Comparison of ENCODE assay signal across 1 cellular context in the genomic region with DNA sequence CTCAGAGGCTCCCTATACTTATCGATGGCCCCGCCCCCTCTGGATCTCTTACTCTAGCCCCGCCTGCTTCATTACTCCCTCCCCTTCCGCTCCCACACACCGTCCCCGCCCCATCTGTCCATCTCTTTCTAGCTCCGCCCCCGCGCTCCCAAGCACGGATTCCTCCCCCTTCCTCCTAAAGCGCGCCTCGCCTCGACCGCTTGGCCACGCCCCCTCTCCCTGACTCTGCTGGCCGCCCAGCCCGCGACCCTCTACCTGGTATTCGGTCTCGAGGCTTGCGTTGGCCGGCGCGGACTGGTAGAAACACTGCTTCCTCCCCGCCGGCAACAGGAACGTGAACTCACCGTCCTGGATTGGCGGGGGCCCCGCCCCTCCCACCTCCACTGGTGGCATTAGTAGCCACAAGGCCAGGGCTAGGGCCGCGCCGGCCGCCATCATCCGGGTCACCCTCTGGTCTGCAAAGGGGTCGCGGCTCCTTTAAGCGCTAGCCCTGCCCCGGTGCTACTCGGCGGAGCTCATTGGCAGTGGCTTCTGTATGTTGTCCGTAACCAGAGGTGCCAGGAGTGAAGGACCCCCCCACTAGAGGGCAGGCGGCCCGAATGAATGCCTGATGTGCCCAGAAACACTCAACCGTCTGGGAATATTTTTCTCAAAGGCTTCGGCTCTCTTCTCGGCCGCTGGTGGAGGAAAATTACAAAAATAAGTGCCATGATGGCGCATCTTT.
A peak's percentile ranks its signal among the peaks of the same experiment; 100 is the strongest.
TF ChIP-seq lines count a peak whose summit lies in the region.

A gene with protein sequence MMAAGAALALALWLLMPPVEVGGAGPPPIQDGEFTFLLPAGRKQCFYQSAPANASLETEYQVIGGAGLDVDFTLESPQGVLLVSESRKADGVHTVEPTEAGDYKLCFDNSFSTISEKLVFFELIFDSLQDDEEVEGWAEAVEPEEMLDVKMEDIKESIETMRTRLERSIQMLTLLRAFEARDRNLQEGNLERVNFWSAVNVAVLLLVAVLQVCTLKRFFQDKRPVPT (minus strand): TSS at position 459 of the 724 bp plus-strand sequence. CDS start 21 bp downstream, at position 438.

TF ChIP-seq in H1, 55 proteins besides CTCF, POLR2A, EP300 and RAD21 (continued from another document):
- TF ChIP-seq, protein P1, sequence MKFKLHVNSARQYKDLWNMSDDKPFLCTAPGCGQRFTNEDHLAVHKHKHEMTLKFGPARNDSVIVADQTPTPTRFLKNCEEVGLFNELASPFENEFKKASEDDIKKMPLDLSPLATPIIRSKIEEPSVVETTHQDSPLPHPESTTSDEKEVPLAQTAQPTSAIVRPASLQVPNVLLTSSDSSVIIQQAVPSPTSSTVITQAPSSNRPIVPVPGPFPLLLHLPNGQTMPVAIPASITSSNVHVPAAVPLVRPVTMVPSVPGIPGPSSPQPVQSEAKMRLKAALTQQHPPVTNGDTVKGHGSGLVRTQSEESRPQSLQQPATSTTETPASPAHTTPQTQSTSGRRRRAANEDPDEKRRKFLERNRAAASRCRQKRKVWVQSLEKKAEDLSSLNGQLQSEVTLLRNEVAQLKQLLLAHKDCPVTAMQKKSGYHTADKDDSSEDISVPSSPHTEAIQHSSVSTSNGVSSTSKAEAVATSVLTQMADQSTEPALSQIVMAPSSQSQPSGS (IDR thresholded peaks at IDR 0.05; ENCODE audit: low read length): 0 out of 2 replicates have a peak, but pooled peaks have one; percentile 79
- 0 out of 2 replicates have a peak, but pooled peaks have one; percentile 51 for TF ChIP-seq CREB1 (IDR thresholded peaks at IDR 0.05)
- no peak for TF ChIP-seq SP1 (IDR thresholded peaks at IDR 0.05; ENCODE audit: low read depth, low read length)
- peak; percentile 85 for TF ChIP-seq TAF7 (optimal IDR thresholded peaks at IDR 0.05; ENCODE audit: borderline replicate concordance, low read depth, low read length)
- TF ChIP-seq ASH2L (IDR thresholded peaks at IDR 0.05; ENCODE audit: low read length): peak; percentile 92
- TF ChIP-seq, protein P2, sequence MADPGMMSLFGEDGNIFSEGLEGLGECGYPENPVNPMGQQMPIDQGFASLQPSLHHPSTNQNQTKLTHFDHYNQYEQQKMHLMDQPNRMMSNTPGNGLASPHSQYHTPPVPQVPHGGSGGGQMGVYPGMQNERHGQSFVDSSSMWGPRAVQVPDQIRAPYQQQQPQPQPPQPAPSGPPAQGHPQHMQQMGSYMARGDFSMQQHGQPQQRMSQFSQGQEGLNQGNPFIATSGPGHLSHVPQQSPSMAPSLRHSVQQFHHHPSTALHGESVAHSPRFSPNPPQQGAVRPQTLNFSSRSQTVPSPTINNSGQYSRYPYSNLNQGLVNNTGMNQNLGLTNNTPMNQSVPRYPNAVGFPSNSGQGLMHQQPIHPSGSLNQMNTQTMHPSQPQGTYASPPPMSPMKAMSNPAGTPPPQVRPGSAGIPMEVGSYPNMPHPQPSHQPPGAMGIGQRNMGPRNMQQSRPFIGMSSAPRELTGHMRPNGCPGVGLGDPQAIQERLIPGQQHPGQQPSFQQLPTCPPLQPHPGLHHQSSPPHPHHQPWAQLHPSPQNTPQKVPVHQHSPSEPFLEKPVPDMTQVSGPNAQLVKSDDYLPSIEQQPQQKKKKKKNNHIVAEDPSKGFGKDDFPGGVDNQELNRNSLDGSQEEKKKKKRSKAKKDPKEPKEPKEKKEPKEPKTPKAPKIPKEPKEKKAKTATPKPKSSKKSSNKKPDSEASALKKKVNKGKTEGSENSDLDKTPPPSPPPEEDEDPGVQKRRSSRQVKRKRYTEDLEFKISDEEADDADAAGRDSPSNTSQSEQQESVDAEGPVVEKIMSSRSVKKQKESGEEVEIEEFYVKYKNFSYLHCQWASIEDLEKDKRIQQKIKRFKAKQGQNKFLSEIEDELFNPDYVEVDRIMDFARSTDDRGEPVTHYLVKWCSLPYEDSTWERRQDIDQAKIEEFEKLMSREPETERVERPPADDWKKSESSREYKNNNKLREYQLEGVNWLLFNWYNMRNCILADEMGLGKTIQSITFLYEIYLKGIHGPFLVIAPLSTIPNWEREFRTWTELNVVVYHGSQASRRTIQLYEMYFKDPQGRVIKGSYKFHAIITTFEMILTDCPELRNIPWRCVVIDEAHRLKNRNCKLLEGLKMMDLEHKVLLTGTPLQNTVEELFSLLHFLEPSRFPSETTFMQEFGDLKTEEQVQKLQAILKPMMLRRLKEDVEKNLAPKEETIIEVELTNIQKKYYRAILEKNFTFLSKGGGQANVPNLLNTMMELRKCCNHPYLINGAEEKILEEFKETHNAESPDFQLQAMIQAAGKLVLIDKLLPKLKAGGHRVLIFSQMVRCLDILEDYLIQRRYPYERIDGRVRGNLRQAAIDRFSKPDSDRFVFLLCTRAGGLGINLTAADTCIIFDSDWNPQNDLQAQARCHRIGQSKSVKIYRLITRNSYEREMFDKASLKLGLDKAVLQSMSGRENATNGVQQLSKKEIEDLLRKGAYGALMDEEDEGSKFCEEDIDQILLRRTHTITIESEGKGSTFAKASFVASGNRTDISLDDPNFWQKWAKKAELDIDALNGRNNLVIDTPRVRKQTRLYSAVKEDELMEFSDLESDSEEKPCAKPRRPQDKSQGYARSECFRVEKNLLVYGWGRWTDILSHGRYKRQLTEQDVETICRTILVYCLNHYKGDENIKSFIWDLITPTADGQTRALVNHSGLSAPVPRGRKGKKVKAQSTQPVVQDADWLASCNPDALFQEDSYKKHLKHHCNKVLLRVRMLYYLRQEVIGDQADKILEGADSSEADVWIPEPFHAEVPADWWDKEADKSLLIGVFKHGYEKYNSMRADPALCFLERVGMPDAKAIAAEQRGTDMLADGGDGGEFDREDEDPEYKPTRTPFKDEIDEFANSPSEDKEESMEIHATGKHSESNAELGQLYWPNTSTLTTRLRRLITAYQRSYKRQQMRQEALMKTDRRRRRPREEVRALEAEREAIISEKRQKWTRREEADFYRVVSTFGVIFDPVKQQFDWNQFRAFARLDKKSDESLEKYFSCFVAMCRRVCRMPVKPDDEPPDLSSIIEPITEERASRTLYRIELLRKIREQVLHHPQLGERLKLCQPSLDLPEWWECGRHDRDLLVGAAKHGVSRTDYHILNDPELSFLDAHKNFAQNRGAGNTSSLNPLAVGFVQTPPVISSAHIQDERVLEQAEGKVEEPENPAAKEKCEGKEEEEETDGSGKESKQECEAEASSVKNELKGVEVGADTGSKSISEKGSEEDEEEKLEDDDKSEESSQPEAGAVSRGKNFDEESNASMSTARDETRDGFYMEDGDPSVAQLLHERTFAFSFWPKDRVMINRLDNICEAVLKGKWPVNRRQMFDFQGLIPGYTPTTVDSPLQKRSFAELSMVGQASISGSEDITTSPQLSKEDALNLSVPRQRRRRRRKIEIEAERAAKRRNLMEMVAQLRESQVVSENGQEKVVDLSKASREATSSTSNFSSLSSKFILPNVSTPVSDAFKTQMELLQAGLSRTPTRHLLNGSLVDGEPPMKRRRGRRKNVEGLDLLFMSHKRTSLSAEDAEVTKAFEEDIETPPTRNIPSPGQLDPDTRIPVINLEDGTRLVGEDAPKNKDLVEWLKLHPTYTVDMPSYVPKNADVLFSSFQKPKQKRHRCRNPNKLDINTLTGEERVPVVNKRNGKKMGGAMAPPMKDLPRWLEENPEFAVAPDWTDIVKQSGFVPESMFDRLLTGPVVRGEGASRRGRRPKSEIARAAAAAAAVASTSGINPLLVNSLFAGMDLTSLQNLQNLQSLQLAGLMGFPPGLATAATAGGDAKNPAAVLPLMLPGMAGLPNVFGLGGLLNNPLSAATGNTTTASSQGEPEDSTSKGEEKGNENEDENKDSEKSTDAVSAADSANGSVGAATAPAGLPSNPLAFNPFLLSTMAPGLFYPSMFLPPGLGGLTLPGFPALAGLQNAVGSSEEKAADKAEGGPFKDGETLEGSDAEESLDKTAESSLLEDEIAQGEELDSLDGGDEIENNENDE (IDR thresholded peaks at IDR 0.05; ENCODE audit: insufficient replicate concordance, low read length): no peak
- TF ChIP-seq SP2 (IDR thresholded peaks at IDR 0.05; ENCODE audit: low read length): no peak
- TF ChIP-seq RBBP5 (IDR thresholded peaks at IDR 0.05; ENCODE audit: borderline replicate concordance, low read depth, low read length): no peak
- TF ChIP-seq PHF8 (conservative IDR thresholded peaks at IDR 0.05; ENCODE audit: low read depth, low read length): peak; percentile 99
- TF ChIP-seq YY1 (IDR thresholded peaks at IDR 0.05; ENCODE audit: low read depth, low read length): peak; percentile 85
- no peak for TF ChIP-seq SAP30 (IDR thresholded peaks at IDR 0.05; ENCODE audit: insufficient read depth, insufficient replicate concordance, low read length)
- no peak for TF ChIP-seq RXRA (IDR thresholded peaks at IDR 0.05; ENCODE audit: insufficient read depth, low read depth, low read length)
- TF ChIP-seq GABPA (IDR thresholded peaks at IDR 0.05; ENCODE audit: borderline replicate concordance, insufficient read depth, low read length): no peak
- peak; percentile 100 for TF ChIP-seq SP4 (IDR thresholded peaks at IDR 0.05; ENCODE audit: low read length)
- TF ChIP-seq MAFK (IDR thresholded peaks at IDR 0.05; ENCODE audit: low read depth, low read length): no peak
- no peak for TF ChIP-seq CHD2 (IDR thresholded peaks at IDR 0.05; ENCODE audit: low read length)
